ENCODE assay signal across 9 cellular contexts in genomic region chr12:11827096-11827841, GRCh38.
DNase-seq lines count a peak whose midpoint lies in the region; ATAC-seq, FAIRE-seq and TF ChIP-seq lines count a peak whose summit lies in the region.
"Had no signal": no experiment of that assay in that cellular context is flagged by ENCODE, and none has a peak within 500 bp of the region (broad histone marks: within the 10 kb centered on the region; RNA-seq: fewer than 3 reads in every experiment).

No MANE protein-coding gene starts in this region.

- TF ChIP-seq RAD21 in K562 (CRISPR knock-in tag; conservative IDR thresholded peaks at IDR 0.05 in 1 of 2, IDR thresholded peaks at IDR 0.05 in 1 of 2), result no peak

- H3K79me2 ChIP-seq in K562 (ENCODE audit: control insufficient read depth, insufficient read depth, low read length), result no peaks in the 10 kb centered on the region

- H3K27ac Mint-ChIP-seq in activated naive CD4-positive, alpha-beta T cell treated with anti-CD3 and anti-CD28 coated beads, Interleukin-2, amount 50 U/mL, for 72 hours, result peak overlapping the region in 1 of 2 donors; percentile 53

- H3K4me3 ChIP-seq in K562, result no peak overlapping the region
- H3K4me3 ChIP-seq in spleen, result no peak overlapping the region

- no peak for TF ChIP-seq POLR2A in K562 (conservative IDR thresholded peaks at IDR 0.05)
- TF ChIP-seq POLR2A in spleen (IDR thresholded peaks at IDR 0.05), result no peak

- peaks cover 4 to 6% of the 10 kb centered on the region in 2 experiments; a peak in 3 of 5 replicates for H3K4me1 ChIP-seq in K562 (replicated peaks in 1 of 2; ENCODE audit: control insufficient read depth in 2 of 2, insufficient read depth in 2 of 2, low read length in 2 of 2)
- peaks cover 39 to 100% (median 81%) of the 10 kb centered on the region in 6 donors for H3K4me1 ChIP-seq in spleen

- WGBS in K562 (ENCODE audit: insufficient coverage, low coverage, missing lambda C conversion rate), result 38% methylated on average over 15 of the region's 16 CpGs
- 59 to 73% (median 67%) methylated on average over 16 of the region's 16 CpGs for WGBS in spleen, 5 donors

- TF ChIP-seq CTCF in K562 (IDR thresholded peaks at IDR 0.05 in 2 of 3, conservative IDR thresholded peaks at IDR 0.05 in 1 of 3; ENCODE audit: insufficient read depth in 2 of 3, low read depth in 1 of 3, low read length in 3 of 3) (no peak), spleen (IDR thresholded peaks at IDR 0.05 in 8 of 11, conservative IDR thresholded peaks at IDR 0.05 in 3 of 11) (no peak)

- no peaks in the 10 kb centered on the region for H3K36me3 ChIP-seq in K562 (ENCODE audit: control insufficient read depth, insufficient read depth, low read length)
- peaks cover 0 to 36% (median 3%) of the 10 kb centered on the region in 6 donors for H3K36me3 ChIP-seq in spleen

- no peak overlapping the region for H3K9ac ChIP-seq in K562 (ENCODE audit: insufficient read depth in 1 of 2, low read depth in 2 of 2, low read length in 2 of 2)

- no peaks in the 10 kb centered on the region for H4K20me1 ChIP-seq in K562 (replicated peaks; ENCODE audit: control insufficient read depth, insufficient read depth, low read length)

- H3K9me3 ChIP-seq in K562 (replicated peaks; ENCODE audit: control insufficient read depth, insufficient read depth, low read depth, low read length) (no peaks in the 10 kb centered on the region), spleen (no peaks in the 10 kb centered on the region)

- TF ChIP-seq EP300 in K562 (IDR thresholded peaks at IDR 0.05; ENCODE audit: low read length), result no peak

- no peak overlapping the region for H3K27ac ChIP-seq in K562 (ENCODE audit: extremely low read depth, low read depth, low read length)
- H3K27ac ChIP-seq in spleen, result peak overlapping the region in 5 of 8 donors; percentile 48 to 80 (median 66)

- H3K27me3 ChIP-seq in K562 (ENCODE audit: control insufficient read depth in 2 of 2, insufficient read depth in 2 of 2, low read length in 2 of 2) (no peaks in the 10 kb centered on the region), spleen (replicated peaks in 1 of 7) (no peaks in the 10 kb centered on the region)

- H3K4me2 ChIP-seq in K562 (ENCODE audit: insufficient read depth, low read length), result no peak overlapping the region

- ATAC-seq in K562, result peak; percentile 53; the same call in 1 of the 3 replicates
- ATAC-seq in GM21526 (IDR thresholded peaks at IDR 0.05; ENCODE audit: low FRiP score, unreplicated experiment), result no peak
- no peak for ATAC-seq in activated naive CD4-positive, alpha-beta T cell treated with anti-CD3 and anti-CD28 coated beads, Interleukin-2, amount 50 U/mL, for 72 hours

- POLR2A ChIA-PET in HEK293T (lab: Yijun Ruan, JAX) (interaction anchor here (0.6 kb wide), 1 partner anchor 63 kb away, joined by 4 read pairs; no protein-coding TSS in a partner anchor), K562 (lab: Yijun Ruan, JAX) (no interaction called here)

- peaks cover 0 to 32% of the 10 kb centered on the region in 2 donors for H3K36me3 Mint-ChIP-seq in activated naive CD4-positive, alpha-beta T cell treated with anti-CD3 and anti-CD28 coated beads, Interleukin-2, amount 50 U/mL, for 72 hours

- H2AFZ ChIP-seq in K562 (ENCODE audit: low read depth, low read length), result 0 out of 2 replicates have a peak overlapping the region, but pooled peaks have one; percentile 55

- DNase-seq in HEK293T (ENCODE audit: extremely low spot score) (peak; percentile 17), K562 (ENCODE audit: extremely low read depth in 1 of 4, low spot score in 3 of 4) (peak in 2 of 4 experiments; percentile 11 to 27), kidney tubule cell (ENCODE audit: low spot score) (peak; percentile 39), spleen (no peak)
- no peak for DNase-seq in activated naive CD4-positive, alpha-beta T cell treated with anti-CD3 and anti-CD28 coated beads, Interleukin-2, amount 50 U/mL, for 72 hours (ENCODE audit: low spot score in 2 of 2)
- no peak for DNase-seq in activated CD8-positive, alpha-beta memory T cell treated with anti-CD3 and anti-CD28 coated beads, Interleukin-2, amount 50 U/mL, for 4 hours
- DNase-seq: activated naive CD4-positive, alpha-beta T cell treated with Interleukin-2 at 50 U/mL for 16 hours; NCI-H2171 had no signal

- H3K9me1 ChIP-seq in K562 (ENCODE audit: control insufficient read depth, insufficient read depth, low read length), result no peaks in the 10 kb centered on the region

- in situ Hi-C loops in K562 (cut with MboI), result no loop called here

- intact Hi-C loops in K562 (cut with micrococcal nuclease) (no loop called here), spleen (cut with DNase I; ENCODE audit: low total_unique reads) (no loop called here)

- FAIRE-seq in K562 (lab: Jason Lieb, UNC), result no peak

- BruUV-seq in K562 (replicated peaks; lab: Mats Ljungman, UMichigan), result no TSS peak

- no peaks in the 10 kb centered on the region for H3K9me3 Mint-ChIP-seq in activated naive CD4-positive, alpha-beta T cell treated with anti-CD3 and anti-CD28 coated beads, Interleukin-2, amount 50 U/mL, for 72 hours

- CTCF ChIA-PET in HEK293T (lab: Yijun Ruan, JAX) (no interaction called here), K562 (lab: Yijun Ruan, JAX; ENCODE audit: low intra/inter-chr PET ratio) (no interaction called here)

TF ChIP-seq in HEK293T, 16 proteins besides CTCF, POLR2A, EP300 and RAD21:
- TF ChIP-seq NFRKB (IDR thresholded peaks at IDR 0.05), result no peak
- TF ChIP-seq ARNT (IDR thresholded peaks at IDR 0.05), result no peak
- TF ChIP-seq ELF4 (IDR thresholded peaks at IDR 0.05), result no peak
- TF ChIP-seq, protein P1, sequence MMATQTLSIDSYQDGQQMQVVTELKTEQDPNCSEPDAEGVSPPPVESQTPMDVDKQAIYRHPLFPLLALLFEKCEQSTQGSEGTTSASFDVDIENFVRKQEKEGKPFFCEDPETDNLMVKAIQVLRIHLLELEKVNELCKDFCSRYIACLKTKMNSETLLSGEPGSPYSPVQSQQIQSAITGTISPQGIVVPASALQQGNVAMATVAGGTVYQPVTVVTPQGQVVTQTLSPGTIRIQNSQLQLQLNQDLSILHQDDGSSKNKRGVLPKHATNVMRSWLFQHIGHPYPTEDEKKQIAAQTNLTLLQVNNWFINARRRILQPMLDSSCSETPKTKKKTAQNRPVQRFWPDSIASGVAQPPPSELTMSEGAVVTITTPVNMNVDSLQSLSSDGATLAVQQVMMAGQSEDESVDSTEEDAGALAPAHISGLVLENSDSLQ (IDR thresholded peaks at IDR 0.05), result no peak
- TF ChIP-seq SP1 (IDR thresholded peaks at IDR 0.05), result no peak
- TF ChIP-seq HDGF (IDR thresholded peaks at IDR 0.05; ENCODE audit: borderline replicate concordance), result no peak
- TF ChIP-seq SUZ12 (IDR thresholded peaks at IDR 0.05), result no peak
- no peak for TF ChIP-seq FOXK2 (IDR thresholded peaks at IDR 0.05)
- no peak for TF ChIP-seq FOXM1 (IDR thresholded peaks at IDR 0.05; ENCODE audit: borderline replicate concordance)
- no peak for TF ChIP-seq LEF1 (IDR thresholded peaks at IDR 0.05; ENCODE audit: borderline replicate concordance)
- TF ChIP-seq ZNF384 (IDR thresholded peaks at IDR 0.05), result no peak
- TF ChIP-seq TARDBP (IDR thresholded peaks at IDR 0.05), result no peak
- TF ChIP-seq L3MBTL2 (conservative IDR thresholded peaks at IDR 0.05), result no peak
- no peak for TF ChIP-seq CTBP1 (IDR thresholded peaks at IDR 0.05; ENCODE audit: borderline replicate concordance)
- no peak for TF ChIP-seq FOXA1 (IDR thresholded peaks at IDR 0.05)
- TF ChIP-seq BHLHE40 (IDR thresholded peaks at IDR 0.05; ENCODE audit: borderline replicate concordance), result no peak

TF ChIP-seq in K562, 482 proteins besides CTCF, POLR2A, EP300 and RAD21 (continues in another document):
- TF ChIP-seq BMI1 (IDR thresholded peaks at IDR 0.05; ENCODE audit: low read length) (no peak), SMAD4 (CRISPR knock-in tag; conservative IDR thresholded peaks at IDR 0.05) (no peak), DPF2 (IDR thresholded peaks at IDR 0.05) (no peak), USF1 (CRISPR knock-in tag; IDR thresholded peaks at IDR 0.05) (no peak), ZNF316 (IDR thresholded peaks at IDR 0.05) (peak; percentile 97), EGR1 (conservative IDR thresholded peaks at IDR 0.05) (no peak), MAFG (tag; conservative IDR thresholded peaks at IDR 0.05) (peak; percentile 95), NR0B1 (IDR thresholded peaks at IDR 0.05; ENCODE audit: partially characterized antibody) (no peak), BCOR (IDR thresholded peaks at IDR 0.05) (no peak), SOX6 (IDR thresholded peaks at IDR 0.05) (no peak), FOXP1 (CRISPR knock-in tag; IDR thresholded peaks at IDR 0.05) (no peak), RBM17 (IDR thresholded peaks at IDR 0.05; ENCODE audit: borderline replicate concordance, low read depth, low read length) (no peak)

Comparison
In these comparisons a context has a peak if more than half of its experiments do, and no peak if none do; other contexts are left out.
1. DNase-seq: peak in HEK293T (single experiment) and kidney tubule cell (single experiment); none in spleen (single experiment), activated naive CD4-positive, alpha-beta T cell treated with anti-CD3 and anti-CD28 coated beads, Interleukin-2, amount 50 U/mL, for 72 hours (0 of 2) and activated CD8-positive, alpha-beta memory T cell treated with anti-CD3 and anti-CD28 coated beads, Interleukin-2, amount 50 U/mL, for 4 hours (single experiment).